26 cellular contexts compared by ENCODE assay signal in genomic region chr6:5718231-5718947, GRCh38.
DNase-seq lines count a peak whose midpoint lies in the region; ATAC-seq, FAIRE-seq and TF ChIP-seq lines count a peak whose summit lies in the region.
"Had no signal": no experiment of that assay in that cellular context is flagged by ENCODE, and none has a peak within 500 bp of the region (broad histone marks: within the 10 kb centered on the region; RNA-seq: fewer than 3 reads in every experiment).

No MANE protein-coding gene starts in this region.

- no peaks in the 10 kb centered on the region for H3K9me2 ChIP-seq in OCI-LY7 (ENCODE audit: insufficient read depth, low read length)

- intact Hi-C loops in OCI-LY7 (cut with micrococcal nuclease; ENCODE audit: unreplicated experiment) = no loop called here

- CTCF ChIA-PET in OCI-LY7 (lab: Charles Lee; ENCODE audit: unreplicated experiment) (no interaction called here), H1 (lab: Charles Lee; ENCODE audit: partially characterized antibody) (interaction anchor here (0.9 to 1.2 kb wide), 3 partner anchors 9 to 247 kb away, joined by 3 to 5 read pairs (median 4); no protein-coding TSS in a partner anchor)

- no peak overlapping the region for H3K18ac ChIP-seq in H1 (ENCODE audit: extremely low read depth, low read length)

- peak overlapping the region; percentile 59 for H2AFZ ChIP-seq in OCI-LY7 (ENCODE audit: low read length)
- H2AFZ ChIP-seq in H1 (ENCODE audit: low read length) = no peak overlapping the region

- H3K79me1 ChIP-seq in H1 (ENCODE audit: low read depth, low read length) = no peaks in the 10 kb centered on the region

- H3K4me2 ChIP-seq in OCI-LY7 (ENCODE audit: low read length) = peak overlapping the region; percentile 41
- H3K4me2 ChIP-seq in H1 (ENCODE audit: insufficient read depth in 1 of 2, low read depth in 2 of 2, low read length in 2 of 2) = no peak overlapping the region

- no peak for TF ChIP-seq RAD21 in H1 (IDR thresholded peaks at IDR 0.05 in 1 of 2, conservative IDR thresholded peaks at IDR 0.05 in 1 of 2; ENCODE audit: low read depth in 2 of 2, low read length in 2 of 2)

- H3K79me2 ChIP-seq in OCI-LY7 (ENCODE audit: insufficient read depth, low read depth, low read length) (no peaks in the 10 kb centered on the region), H1 (ENCODE audit: control insufficient read depth in 1 of 2, insufficient read depth in 2 of 2, low read length in 2 of 2) (no peaks in the 10 kb centered on the region)

- H2BK15ac ChIP-seq in H1 (ENCODE audit: low read length) = no peak overlapping the region

- H3K9me3 ChIP-seq in OCI-LY7 (ENCODE audit: low read length) = peaks cover 4% of the 10 kb centered on the region; the same call in 1 of the 2 replicates
- H3K9me3 ChIP-seq in H1 (ENCODE audit: insufficient read depth in 2 of 2, low read depth in 1 of 2, low read length in 1 of 2) = peaks cover 5 to 7% of the 10 kb centered on the region in 2 experiments; a peak in 3 of 4 replicates
- H3K9me3 ChIP-seq: SJCRH30, thyroid gland had no signal

- no peak overlapping the region for H3K4ac ChIP-seq in H1 (replicated peaks; ENCODE audit: insufficient read length, low read depth, low read length)

- H4K20me1 ChIP-seq in OCI-LY7 (ENCODE audit: insufficient read depth, low read length) = no peaks in the 10 kb centered on the region; the same call in 1 of the 2 replicates
- no peaks in the 10 kb centered on the region for H4K20me1 ChIP-seq in H1 (replicated peaks in 1 of 2; ENCODE audit: control insufficient read depth in 1 of 2, insufficient read depth in 2 of 2, low read length in 2 of 2)

- H3K36me3 ChIP-seq in OCI-LY7 (ENCODE audit: insufficient read depth, low read length) (no peaks in the 10 kb centered on the region; the same call in 1 of the 2 replicates), H1 (ENCODE audit: control insufficient read depth in 2 of 4, insufficient read depth in 4 of 4, low read length in 3 of 4) (peaks cover 0 to 3% (median 0%) of the 10 kb centered on the region in 4 experiments; a peak in 1 of 8 replicates)
- H3K36me3 ChIP-seq: brain microvascular endothelial cell, esophagus squamous epithelium, gastroesophageal sphincter, SJCRH30, spleen, thyroid gland had no signal

- H3K4me1 ChIP-seq in OCI-LY7 (ENCODE audit: insufficient read depth, low read length, poor library complexity, severe bottlenecking) (peaks cover 26% of the 10 kb centered on the region), H1 (replicated peaks in 1 of 4; ENCODE audit: control insufficient read depth in 3 of 4, insufficient read depth in 4 of 4, low read length in 3 of 4) (peaks cover 0 to 8% (median 6%) of the 10 kb centered on the region in 4 experiments; a peak in 6 of 7 replicates)
- H3K4me1 ChIP-seq: esophagus squamous epithelium, gastroesophageal sphincter, SJCRH30, thyroid gland had no signal

- H3K9ac ChIP-seq in H1 (replicated peaks in 1 of 4; ENCODE audit: extremely low read depth in 1 of 4, low read depth in 3 of 4, low read length in 3 of 4) = no peak overlapping the region

- H4K91ac ChIP-seq in H1 (replicated peaks; ENCODE audit: insufficient read length, low read length) = no peak overlapping the region

- TF ChIP-seq POLR2A in H1 (IDR thresholded peaks at IDR 0.05; ENCODE audit: control extremely low read depth in 1 of 2, low read depth in 2 of 2, low read length in 2 of 2) = no peak

- H3K23ac ChIP-seq in H1 (ENCODE audit: insufficient read length) = no peak overlapping the region

- no peak overlapping the region for H4K8ac ChIP-seq in H1 (ENCODE audit: extremely low read depth, insufficient read depth, low read length)

- DNase-seq in SIG-M5 treated with dmso at 0.1 percent for 504 hours (lab: John Stamatoyannopoulos, UW; ENCODE audit: unreplicated experiment) = peak; percentile 71
- DNase-seq in SIG-M5 (lab: John Stamatoyannopoulos, UW) = no peak
- peak; percentile 73 for DNase-seq in OCI-LY7 (ENCODE audit: low spot score)
- DNase-seq in H1 (ENCODE audit: low read depth in 1 of 2, low spot score in 2 of 2) = peak in 1 of 2 experiments; percentile 10
- no peak for DNase-seq in NCI-H2029 treated with DMSO at 0.1 percent for 48 hours (lab: John Stamatoyannopoulos, UW)
- DNase-seq in activated naive CD4-positive, alpha-beta T cell treated with Interleukin-2 at 50 U/mL for 16 hours = no peak
- DNase-seq: 8988T; activated CD4-positive, alpha-beta memory T cell treated with anti-CD3 and anti-CD28 coated beads for 36 hours; activated effector memory CD4-positive, alpha-beta T cell treated with anti-CD3 and anti-CD28 coated beads, Interleukin-2, amount 50 U/mL, for 16 hours; brain microvascular endothelial cell; EL; esophagus squamous epithelium; GOT3; kidney glomerular epithelial cell; mammary epithelial cell; NCI-H1694; NCI-H69; SJCRH30; spleen; stimulated activated CD4-positive, alpha-beta T cell treated with anti-CD3 and anti-CD28 coated beads, Interleukin-4, amount 100 ng/mL, for 1 hour; T-helper 2 cell; thyroid gland had no signal

- POLR2A ChIA-PET in OCI-LY7 (lab: Charles Lee) (interaction anchor here (1.5 kb wide), 1 partner anchor 18 kb away, joined by 4 read pairs; no protein-coding TSS in a partner anchor), H1 (lab: Charles Lee; ENCODE audit: partially characterized antibody) (no interaction called here)

- TF ChIP-seq CTCF in OCI-LY7 (conservative IDR thresholded peaks at IDR 0.05; ENCODE audit: low read length) (no peak), H1 (IDR thresholded peaks at IDR 0.05; ENCODE audit: control extremely low read depth in 1 of 3, insufficient read depth in 1 of 3, low read depth in 1 of 3, low read length in 3 of 3) (no peak)

- no peak overlapping the region for H2BK20ac ChIP-seq in H1 (ENCODE audit: low read length)

- H2BK120ac ChIP-seq in H1 (replicated peaks; ENCODE audit: low read depth, low read length) = no peak overlapping the region

- no peak for TF ChIP-seq EP300 in H1 (IDR thresholded peaks at IDR 0.05; ENCODE audit: borderline replicate concordance in 1 of 2, low read depth in 2 of 2, low read length in 2 of 2)

- no peaks in the 10 kb centered on the region for H3K23me2 ChIP-seq in H1 (ENCODE audit: low read depth, low read length)

- H3K14ac ChIP-seq in H1 (ENCODE audit: insufficient read length) = no peak overlapping the region

- H3K56ac ChIP-seq in H1 (replicated peaks; ENCODE audit: insufficient read length, low read depth, low read length) = no peak overlapping the region

- H2BK5ac ChIP-seq in H1 (ENCODE audit: low read depth, low read length) = no peak overlapping the region

- no peak overlapping the region for H3K4me3 ChIP-seq in OCI-LY7 (ENCODE audit: low read depth, low read length, poor library complexity, severe bottlenecking)
- H3K4me3 ChIP-seq in H1 (ENCODE audit: extremely low read depth in 1 of 4, insufficient read depth in 2 of 4, low read depth in 3 of 4, low read length in 4 of 4) = no peak overlapping the region
- H3K4me3 ChIP-seq: esophagus squamous epithelium, gastroesophageal sphincter, SJCRH30, spleen, thyroid gland had no signal

- no peak overlapping the region for H4K5ac ChIP-seq in H1 (ENCODE audit: insufficient read length, low read depth, low read length)

- no TSS peak for BruUV-seq in OCI-LY7 (replicated peaks; lab: Mats Ljungman, UMichigan)

- ATAC-seq in HG02642 (IDR thresholded peaks at IDR 0.05; ENCODE audit: poor library complexity, unreplicated experiment) (no peak), GM21825 (IDR thresholded peaks at IDR 0.05; ENCODE audit: unreplicated experiment) (no peak)
- ATAC-seq: gastroesophageal sphincter had no signal

- FAIRE-seq in H1 (lab: Jason Lieb, UNC) = peak; percentile 60
- FAIRE-seq: colon had no signal

- H2BK12ac ChIP-seq in H1 (ENCODE audit: low read depth, low read length) = no peak overlapping the region

- H3K27ac ChIP-seq in OCI-LY7 (ENCODE audit: low read depth, low read length, poor library complexity, severe bottlenecking) = peak overlapping the region; percentile 21
- H3K27ac ChIP-seq in H1 (ENCODE audit: low read depth, low read length) = no peak overlapping the region
- H3K27ac ChIP-seq: brain microvascular endothelial cell, esophagus squamous epithelium, gastroesophageal sphincter, SJCRH30, thyroid gland had no signal

- H2AK5ac ChIP-seq in H1 (ENCODE audit: low read depth, low read length) = no peak overlapping the region

- 94% methylated on average over 5 of the region's 5 CpGs; no CpG with 5 or more reads in 1 of the 2 experiments for WGBS in H1 (ENCODE audit: extremely low coverage in 1 of 2, insufficient coverage in 1 of 2, insufficient read length in 1 of 2, insufficient replicate concordance in 2 of 2, low coverage in 1 of 2, low lambda C conversion rate in 2 of 2, missing lambda C conversion rate in 1 of 2), 2 experiments

- H3K27me3 ChIP-seq in H1 (replicated peaks in 1 of 4; ENCODE audit: control insufficient read depth in 3 of 4, extremely low read depth in 1 of 4, insufficient read depth in 3 of 4, low read length in 3 of 4) = no peaks in the 10 kb centered on the region
- H3K27me3 ChIP-seq: brain microvascular endothelial cell, esophagus squamous epithelium, gastroesophageal sphincter, SJCRH30, spleen, thyroid gland had no signal

TF ChIP-seq in H1, 55 proteins besides CTCF, POLR2A, EP300 and RAD21 (continues in another document):
- TF ChIP-seq CEBPB (IDR thresholded peaks at IDR 0.05; ENCODE audit: low read depth, low read length) = no peak
- TF ChIP-seq SIRT6 (IDR thresholded peaks at IDR 0.05; ENCODE audit: low read length) = no peak
- TF ChIP-seq ASH2L (IDR thresholded peaks at IDR 0.05; ENCODE audit: low read length) = no peak
- TF ChIP-seq TAF7 (optimal IDR thresholded peaks at IDR 0.05; ENCODE audit: borderline replicate concordance, low read depth, low read length) = no peak
- TF ChIP-seq CBX8 (IDR thresholded peaks at IDR 0.05; ENCODE audit: borderline replicate concordance, low read depth, low read length) = no peak
- TF ChIP-seq PHF8 (conservative IDR thresholded peaks at IDR 0.05; ENCODE audit: low read depth, low read length) = no peak
- no peak for TF ChIP-seq TBP (IDR thresholded peaks at IDR 0.05; ENCODE audit: low read depth, low read length)
- no peak for TF ChIP-seq GTF2F1 (IDR thresholded peaks at IDR 0.05; ENCODE audit: borderline replicate concordance, low read depth, low read length)
- no peak for TF ChIP-seq TEAD4 (IDR thresholded peaks at IDR 0.05; ENCODE audit: low read depth, low read length)
- no peak for TF ChIP-seq NANOG (IDR thresholded peaks at IDR 0.05; ENCODE audit: insufficient read depth, low read depth, low read length, poor library complexity, severe bottlenecking)
- TF ChIP-seq CHD2 (IDR thresholded peaks at IDR 0.05; ENCODE audit: low read length) = no peak
- no peak for TF ChIP-seq RNF2 (IDR thresholded peaks at IDR 0.05; ENCODE audit: borderline replicate concordance, low read depth, low read length, missing control alignments, poor library complexity, severe bottlenecking)

Comparison
In these comparisons a context has a peak if more than half of its experiments do, and no peak if none do; other contexts are left out.
1. DNase-seq: peak in SIG-M5 treated with dmso at 0.1 percent for 504 hours (single experiment) and OCI-LY7 (single experiment); none in SIG-M5 (single experiment), NCI-H2029 treated with DMSO at 0.1 percent for 48 hours (single experiment) and activated naive CD4-positive, alpha-beta T cell treated with Interleukin-2 at 50 U/mL for 16 hours (single experiment).